Comparison of ENCODE assay signal across 1 cellular context in genomic region chr1:44895919-44896734, GRCh38.
TF ChIP-seq lines count a peak whose summit lies in the region.

No MANE protein-coding gene starts in this region.

TF ChIP-seq in K562, 482 proteins besides CTCF, POLR2A, EP300 and RAD21 (continued from another document and continues in another):
- TF ChIP-seq RNF219 (CRISPR knock-in tag; IDR thresholded peaks at IDR 0.05) (no peak), TCFL5 (CRISPR knock-in tag; conservative IDR thresholded peaks at IDR 0.05) (no peak), CBFA2T3 (IDR thresholded peaks at IDR 0.05) (peak; percentile 90), POLR2AphosphoS5 (IDR thresholded peaks at IDR 0.05; ENCODE audit: control insufficient read depth, insufficient read depth, low read depth, low read length) (peak; percentile 65), MTA2 (IDR thresholded peaks at IDR 0.05; ENCODE audit: low read depth) (peak; percentile 91), SRF (CRISPR knock-in tag; IDR thresholded peaks at IDR 0.05) (0 out of 4 replicates have a peak, but pooled peaks of 1 of the 2 experiments have one; percentile 39), HNRNPLL (IDR thresholded peaks at IDR 0.05; ENCODE audit: low read depth, low read length, poor library complexity, severe bottlenecking) (no peak), ZFX (CRISPR knock-in tag; IDR thresholded peaks at IDR 0.05) (no peak), HMGXB4 (CRISPR knock-in tag; IDR thresholded peaks at IDR 0.05) (no peak), NFATC3 (IDR thresholded peaks at IDR 0.05) (no peak), PREB (CRISPR knock-in tag; IDR thresholded peaks at IDR 0.05) (no peak), ZKSCAN1 (IDR thresholded peaks at IDR 0.05; ENCODE audit: low read depth, low read length) (no peak), ZNF121 (CRISPR knock-in tag; conservative IDR thresholded peaks at IDR 0.05) (no peak), KAT7 (CRISPR knock-in tag; IDR thresholded peaks at IDR 0.05; ENCODE audit: borderline replicate concordance) (no peak), RAD51 (IDR thresholded peaks at IDR 0.05; ENCODE audit: borderline replicate concordance, low read depth) (no peak), HOMEZ (CRISPR knock-in tag; IDR thresholded peaks at IDR 0.05) (no peak), SMARCE1 (IDR thresholded peaks at IDR 0.05) (peak; percentile 88), PPARD (CRISPR knock-in tag; IDR thresholded peaks at IDR 0.05) (no peak), CCNT2 (IDR thresholded peaks at IDR 0.05; ENCODE audit: borderline replicate concordance, extremely low read depth, insufficient read length, low read depth, low read length) (peak; percentile 83), TAF1 (IDR thresholded peaks at IDR 0.05; ENCODE audit: control insufficient read depth, extremely low read depth, insufficient read depth, low read length, severe bottlenecking) (no peak), TGIF2 (CRISPR knock-in tag; IDR thresholded peaks at IDR 0.05) (no peak), CHD2 (IDR thresholded peaks at IDR 0.05; ENCODE audit: low read depth, low read length) (no peak), ATF3 (IDR thresholded peaks at IDR 0.05) (no peak), ATF3 (CRISPR knock-in tag; conservative IDR thresholded peaks at IDR 0.05) (no peak), ZNF507 (tag; conservative IDR thresholded peaks at IDR 0.05) (no peak), NBN (IDR thresholded peaks at IDR 0.05; ENCODE audit: low read depth) (0 out of 2 replicates have a peak, but pooled peaks have one; percentile 46), BRD4 (IDR thresholded peaks at IDR 0.05) (no peak), IFI16 (CRISPR knock-in tag; IDR thresholded peaks at IDR 0.05) (no peak), POLR2AphosphoS2 (IDR thresholded peaks at IDR 0.05; ENCODE audit: low read length) (no peak), RHOXF2B (CRISPR knock-in tag; conservative IDR thresholded peaks at IDR 0.05) (no peak), SIN3A (IDR thresholded peaks at IDR 0.05; ENCODE audit: borderline replicate concordance in 2 of 2, control insufficient read depth in 1 of 2, low read depth in 2 of 2, low read length in 2 of 2) (no peak), BRCA1 (IDR thresholded peaks at IDR 0.05) (no peak), BRCA1 (CRISPR knock-in tag; IDR thresholded peaks at IDR 0.05) (no peak), BHLHE40 (IDR thresholded peaks at IDR 0.05; ENCODE audit: low read length) (no peak), THRAP3 (IDR thresholded peaks at IDR 0.05; ENCODE audit: borderline replicate concordance) (no peak), POLR3G (IDR thresholded peaks at IDR 0.05; ENCODE audit: extremely low read depth, insufficient read length, insufficient replicate concordance) (no peak), ELF4 (CRISPR knock-in tag; IDR thresholded peaks at IDR 0.05) (no peak), ZNF76 (CRISPR knock-in tag; IDR thresholded peaks at IDR 0.05; ENCODE audit: borderline replicate concordance) (no peak), JUNB (CRISPR knock-in tag; conservative IDR thresholded peaks at IDR 0.05) (no peak), GTF2F1 (IDR thresholded peaks at IDR 0.05; ENCODE audit: low read depth, low read length) (no peak), ZNF124 (CRISPR knock-in tag; IDR thresholded peaks at IDR 0.05) (no peak), MBD1 (CRISPR knock-in tag; IDR thresholded peaks at IDR 0.05) (no peak), PRMT5 (CRISPR knock-in tag; IDR thresholded peaks at IDR 0.05) (no peak), TCF3 (CRISPR knock-in tag; IDR thresholded peaks at IDR 0.05) (peak; percentile 94), GABPB1 (CRISPR knock-in tag; IDR thresholded peaks at IDR 0.05) (no peak), ZC3H4 (CRISPR knock-in tag; IDR thresholded peaks at IDR 0.05; ENCODE audit: borderline replicate concordance) (no peak), ZNF282 (CRISPR knock-in tag; IDR thresholded peaks at IDR 0.05) (no peak), ZC3H8 (IDR thresholded peaks at IDR 0.05) (no peak), SP1 (CRISPR knock-in tag; IDR thresholded peaks at IDR 0.05) (no peak), GTF2E2 (tag; IDR thresholded peaks at IDR 0.05) (no peak), THAP12 (CRISPR knock-in tag; IDR thresholded peaks at IDR 0.05) (no peak), NCOA4 (IDR thresholded peaks at IDR 0.05; ENCODE audit: partially characterized antibody) (no peak), ADNP (tag; IDR thresholded peaks at IDR 0.05) (no peak), ZNF263 (CRISPR knock-in tag; IDR thresholded peaks at IDR 0.05; ENCODE audit: borderline replicate concordance) (no peak), ZBTB26 (CRISPR knock-in tag; IDR thresholded peaks at IDR 0.05) (no peak), MEF2A (IDR thresholded peaks at IDR 0.05; ENCODE audit: control insufficient read depth, low read depth, low read length) (no peak), ZNF511 (CRISPR knock-in tag; IDR thresholded peaks at IDR 0.05) (no peak), ZNF717 (CRISPR knock-in tag; IDR thresholded peaks at IDR 0.05) (no peak), USF1 (CRISPR knock-in tag; IDR thresholded peaks at IDR 0.05) (no peak), MIER1 (IDR thresholded peaks at IDR 0.05; ENCODE audit: low read depth) (no peak), HIVEP1 (CRISPR knock-in tag; IDR thresholded peaks at IDR 0.05) (no peak), NR4A1 (CRISPR knock-in tag; IDR thresholded peaks at IDR 0.05) (no peak), NR4A1 (tag; IDR thresholded peaks at IDR 0.05) (no peak), E2F5 (CRISPR knock-in tag; IDR thresholded peaks at IDR 0.05) (no peak), ZNF766 (CRISPR knock-in tag; conservative IDR thresholded peaks at IDR 0.05) (no peak), ZKSCAN3 (CRISPR knock-in tag; IDR thresholded peaks at IDR 0.05) (no peak), TAL1 (IDR thresholded peaks at IDR 0.05) (peak; percentile 95), SRSF1 (IDR thresholded peaks at IDR 0.05; ENCODE audit: low read depth, low read length) (no peak)
